Comparison of ENCODE assay signal across 2 cellular contexts in the genomic region with DNA sequence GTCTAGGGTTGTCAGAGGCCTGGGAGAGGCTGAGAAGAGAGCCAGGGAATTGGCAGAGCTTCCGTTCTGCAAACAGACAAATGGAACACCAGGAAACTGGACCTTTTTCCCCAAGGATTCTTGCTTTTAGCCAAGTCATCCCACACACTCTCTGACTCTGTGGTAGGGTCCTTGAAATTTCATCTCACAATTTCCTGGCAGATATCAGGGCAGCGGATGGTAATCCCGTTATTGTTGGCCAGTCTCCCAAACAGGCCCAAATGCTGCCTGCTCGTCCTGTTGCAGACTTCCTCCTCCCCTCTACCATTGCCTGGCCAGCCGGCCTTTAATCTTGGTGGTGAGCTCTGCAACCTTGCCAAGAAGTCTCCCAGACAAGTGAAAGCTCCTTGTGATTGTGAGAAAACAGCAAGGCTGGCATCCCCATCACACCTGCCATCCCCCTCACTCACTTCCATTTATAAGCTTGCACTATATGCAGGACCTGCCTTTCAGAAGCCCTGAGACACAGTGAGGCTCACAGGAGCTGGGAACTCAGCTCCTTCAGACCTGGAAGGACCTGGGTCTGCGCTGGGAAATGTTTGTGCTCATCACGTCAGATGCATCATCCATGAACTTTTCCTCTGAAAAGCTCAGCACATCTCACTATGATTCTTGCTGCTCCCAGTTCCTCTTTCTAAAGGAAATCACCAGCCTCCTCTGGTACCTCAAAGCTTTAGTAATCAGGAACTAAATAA.
TF ChIP-seq lines count a peak whose summit lies in the region.

No MANE protein-coding gene starts in this region.

TF ChIP-seq in GM23338, 12 proteins besides CTCF, POLR2A, EP300 and RAD21 (continued from another document and continues in another):
- TF ChIP-seq, protein P1, sequence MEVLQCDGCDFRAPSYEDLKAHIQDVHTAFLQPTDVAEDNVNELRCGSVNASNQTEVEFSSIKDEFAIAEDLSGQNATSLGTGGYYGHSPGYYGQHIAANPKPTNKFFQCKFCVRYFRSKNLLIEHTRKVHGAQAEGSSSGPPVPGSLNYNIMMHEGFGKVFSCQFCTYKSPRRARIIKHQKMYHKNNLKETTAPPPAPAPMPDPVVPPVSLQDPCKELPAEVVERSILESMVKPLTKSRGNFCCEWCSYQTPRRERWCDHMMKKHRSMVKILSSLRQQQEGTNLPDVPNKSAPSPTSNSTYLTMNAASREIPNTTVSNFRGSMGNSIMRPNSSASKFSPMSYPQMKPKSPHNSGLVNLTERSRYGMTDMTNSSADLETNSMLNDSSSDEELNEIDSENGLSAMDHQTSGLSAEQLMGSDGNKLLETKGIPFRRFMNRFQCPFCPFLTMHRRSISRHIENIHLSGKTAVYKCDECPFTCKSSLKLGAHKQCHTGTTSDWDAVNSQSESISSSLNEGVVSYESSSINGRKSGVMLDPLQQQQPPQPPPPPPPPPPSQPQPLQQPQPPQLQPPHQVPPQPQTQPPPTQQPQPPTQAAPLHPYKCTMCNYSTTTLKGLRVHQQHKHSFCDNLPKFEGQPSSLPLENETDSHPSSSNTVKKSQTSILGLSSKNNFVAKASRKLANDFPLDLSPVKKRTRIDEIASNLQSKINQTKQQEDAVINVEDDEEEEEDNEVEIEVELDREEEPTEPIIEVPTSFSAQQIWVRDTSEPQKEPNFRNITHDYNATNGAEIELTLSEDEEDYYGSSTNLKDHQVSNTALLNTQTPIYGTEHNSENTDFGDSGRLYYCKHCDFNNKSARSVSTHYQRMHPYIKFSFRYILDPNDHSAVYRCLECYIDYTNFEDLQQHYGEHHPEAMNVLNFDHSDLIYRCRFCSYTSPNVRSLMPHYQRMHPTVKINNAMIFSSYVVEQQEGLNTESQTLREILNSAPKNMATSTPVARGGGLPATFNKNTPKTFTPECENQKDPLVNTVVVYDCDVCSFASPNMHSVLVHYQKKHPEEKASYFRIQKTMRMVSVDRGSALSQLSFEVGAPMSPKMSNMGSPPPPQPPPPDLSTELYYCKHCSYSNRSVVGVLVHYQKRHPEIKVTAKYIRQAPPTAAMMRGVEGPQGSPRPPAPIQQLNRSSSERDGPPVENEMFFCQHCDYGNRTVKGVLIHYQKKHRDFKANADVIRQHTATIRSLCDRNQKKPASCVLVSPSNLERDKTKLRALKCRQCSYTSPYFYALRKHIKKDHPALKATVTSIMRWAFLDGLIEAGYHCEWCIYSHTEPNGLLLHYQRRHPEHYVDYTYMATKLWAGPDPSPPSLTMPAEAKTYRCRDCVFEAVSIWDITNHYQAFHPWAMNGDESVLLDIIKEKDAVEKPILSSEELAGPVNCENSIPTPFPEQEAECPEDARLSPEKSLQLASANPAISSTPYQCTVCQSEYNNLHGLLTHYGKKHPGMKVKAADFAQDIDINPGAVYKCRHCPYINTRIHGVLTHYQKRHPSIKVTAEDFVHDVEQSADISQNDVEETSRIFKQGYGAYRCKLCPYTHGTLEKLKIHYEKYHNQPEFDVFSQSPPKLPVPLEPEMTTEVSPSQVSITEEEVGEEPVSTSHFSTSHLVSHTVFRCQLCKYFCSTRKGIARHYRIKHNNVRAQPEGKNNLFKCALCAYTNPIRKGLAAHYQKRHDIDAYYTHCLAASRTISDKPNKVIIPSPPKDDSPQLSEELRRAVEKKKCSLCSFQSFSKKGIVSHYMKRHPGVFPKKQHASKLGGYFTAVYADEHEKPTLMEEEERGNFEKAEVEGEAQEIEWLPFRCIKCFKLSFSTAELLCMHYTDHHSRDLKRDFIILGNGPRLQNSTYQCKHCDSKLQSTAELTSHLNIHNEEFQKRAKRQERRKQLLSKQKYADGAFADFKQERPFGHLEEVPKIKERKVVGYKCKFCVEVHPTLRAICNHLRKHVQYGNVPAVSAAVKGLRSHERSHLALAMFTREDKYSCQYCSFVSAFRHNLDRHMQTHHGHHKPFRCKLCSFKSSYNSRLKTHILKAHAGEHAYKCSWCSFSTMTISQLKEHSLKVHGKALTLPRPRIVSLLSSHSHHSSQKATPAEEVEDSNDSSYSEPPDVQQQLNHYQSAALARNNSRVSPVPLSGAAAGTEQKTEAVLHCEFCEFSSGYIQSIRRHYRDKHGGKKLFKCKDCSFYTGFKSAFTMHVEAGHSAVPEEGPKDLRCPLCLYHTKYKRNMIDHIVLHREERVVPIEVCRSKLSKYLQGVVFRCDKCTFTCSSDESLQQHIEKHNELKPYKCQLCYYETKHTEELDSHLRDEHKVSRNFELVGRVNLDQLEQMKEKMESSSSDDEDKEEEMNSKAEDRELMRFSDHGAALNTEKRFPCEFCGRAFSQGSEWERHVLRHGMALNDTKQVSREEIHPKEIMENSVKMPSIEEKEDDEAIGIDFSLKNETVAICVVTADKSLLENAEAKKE (CRISPR knock-in tag; IDR thresholded peaks at IDR 0.05) = no peak
- TF ChIP-seq, protein P2, sequence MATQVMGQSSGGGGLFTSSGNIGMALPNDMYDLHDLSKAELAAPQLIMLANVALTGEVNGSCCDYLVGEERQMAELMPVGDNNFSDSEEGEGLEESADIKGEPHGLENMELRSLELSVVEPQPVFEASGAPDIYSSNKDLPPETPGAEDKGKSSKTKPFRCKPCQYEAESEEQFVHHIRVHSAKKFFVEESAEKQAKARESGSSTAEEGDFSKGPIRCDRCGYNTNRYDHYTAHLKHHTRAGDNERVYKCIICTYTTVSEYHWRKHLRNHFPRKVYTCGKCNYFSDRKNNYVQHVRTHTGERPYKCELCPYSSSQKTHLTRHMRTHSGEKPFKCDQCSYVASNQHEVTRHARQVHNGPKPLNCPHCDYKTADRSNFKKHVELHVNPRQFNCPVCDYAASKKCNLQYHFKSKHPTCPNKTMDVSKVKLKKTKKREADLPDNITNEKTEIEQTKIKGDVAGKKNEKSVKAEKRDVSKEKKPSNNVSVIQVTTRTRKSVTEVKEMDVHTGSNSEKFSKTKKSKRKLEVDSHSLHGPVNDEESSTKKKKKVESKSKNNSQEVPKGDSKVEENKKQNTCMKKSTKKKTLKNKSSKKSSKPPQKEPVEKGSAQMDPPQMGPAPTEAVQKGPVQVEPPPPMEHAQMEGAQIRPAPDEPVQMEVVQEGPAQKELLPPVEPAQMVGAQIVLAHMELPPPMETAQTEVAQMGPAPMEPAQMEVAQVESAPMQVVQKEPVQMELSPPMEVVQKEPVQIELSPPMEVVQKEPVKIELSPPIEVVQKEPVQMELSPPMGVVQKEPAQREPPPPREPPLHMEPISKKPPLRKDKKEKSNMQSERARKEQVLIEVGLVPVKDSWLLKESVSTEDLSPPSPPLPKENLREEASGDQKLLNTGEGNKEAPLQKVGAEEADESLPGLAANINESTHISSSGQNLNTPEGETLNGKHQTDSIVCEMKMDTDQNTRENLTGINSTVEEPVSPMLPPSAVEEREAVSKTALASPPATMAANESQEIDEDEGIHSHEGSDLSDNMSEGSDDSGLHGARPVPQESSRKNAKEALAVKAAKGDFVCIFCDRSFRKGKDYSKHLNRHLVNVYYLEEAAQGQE (IDR thresholded peaks at IDR 0.05; ENCODE audit: unreplicated experiment) = no peak
- no peak for TF ChIP-seq POLR2AphosphoS5 (IDR thresholded peaks at IDR 0.05; ENCODE audit: low read depth)
- no peak for TF ChIP-seq NANOG (IDR thresholded peaks at IDR 0.05; ENCODE audit: borderline replicate concordance)
- no peak for TF ChIP-seq STAT1 (IDR thresholded peaks at IDR 0.05; ENCODE audit: unreplicated experiment)
- TF ChIP-seq CREB1 (CRISPR knock-in tag; IDR thresholded peaks at IDR 0.05; ENCODE audit: low read depth) = no peak
- TF ChIP-seq ZNF114 (CRISPR knock-in tag; IDR thresholded peaks at IDR 0.05) = no peak
- TF ChIP-seq, protein P3, sequence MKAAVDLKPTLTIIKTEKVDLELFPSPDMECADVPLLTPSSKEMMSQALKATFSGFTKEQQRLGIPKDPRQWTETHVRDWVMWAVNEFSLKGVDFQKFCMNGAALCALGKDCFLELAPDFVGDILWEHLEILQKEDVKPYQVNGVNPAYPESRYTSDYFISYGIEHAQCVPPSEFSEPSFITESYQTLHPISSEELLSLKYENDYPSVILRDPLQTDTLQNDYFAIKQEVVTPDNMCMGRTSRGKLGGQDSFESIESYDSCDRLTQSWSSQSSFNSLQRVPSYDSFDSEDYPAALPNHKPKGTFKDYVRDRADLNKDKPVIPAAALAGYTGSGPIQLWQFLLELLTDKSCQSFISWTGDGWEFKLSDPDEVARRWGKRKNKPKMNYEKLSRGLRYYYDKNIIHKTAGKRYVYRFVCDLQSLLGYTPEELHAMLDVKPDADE (IDR thresholded peaks at IDR 0.05) = no peak

TF ChIP-seq in SK-N-SH, 30 proteins besides CTCF, POLR2A, EP300 and RAD21 (continued from another document):
- TF ChIP-seq RXRA (IDR thresholded peaks at IDR 0.05; ENCODE audit: borderline replicate concordance, low read depth) (0 out of 2 replicates have a peak, but pooled peaks have one; percentile 49), NFIC (IDR thresholded peaks at IDR 0.05; ENCODE audit: borderline replicate concordance) (peak; percentile 94), TAF1 (IDR thresholded peaks at IDR 0.05; ENCODE audit: borderline replicate concordance, low read depth, low read length) (peak; percentile 25; the same call in 1 of the 2 replicates), FOSL2 (IDR thresholded peaks at IDR 0.05; ENCODE audit: borderline replicate concordance, low read depth) (no peak; the same call in 1 of the 2 replicates), RFX5 (IDR thresholded peaks at IDR 0.05; ENCODE audit: low read length) (no peak), TEAD4 (IDR thresholded peaks at IDR 0.05; ENCODE audit: borderline replicate concordance, insufficient read depth) (peak; percentile 62), JUND (IDR thresholded peaks at IDR 0.05) (peak; percentile 56), TCF12 (IDR thresholded peaks at IDR 0.05) (peak; percentile 82)
- TF ChIP-seq, protein P4, sequence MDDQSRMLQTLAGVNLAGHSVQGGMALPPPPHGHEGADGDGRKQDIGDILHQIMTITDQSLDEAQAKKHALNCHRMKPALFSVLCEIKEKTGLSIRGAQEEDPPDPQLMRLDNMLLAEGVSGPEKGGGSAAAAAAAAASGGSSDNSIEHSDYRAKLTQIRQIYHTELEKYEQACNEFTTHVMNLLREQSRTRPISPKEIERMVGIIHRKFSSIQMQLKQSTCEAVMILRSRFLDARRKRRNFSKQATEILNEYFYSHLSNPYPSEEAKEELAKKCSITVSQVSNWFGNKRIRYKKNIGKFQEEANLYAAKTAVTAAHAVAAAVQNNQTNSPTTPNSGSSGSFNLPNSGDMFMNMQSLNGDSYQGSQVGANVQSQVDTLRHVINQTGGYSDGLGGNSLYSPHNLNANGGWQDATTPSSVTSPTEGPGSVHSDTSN (IDR thresholded peaks at IDR 0.05) = 0 out of 2 replicates have a peak, but pooled peaks have one; percentile 25
- TF ChIP-seq, protein P5, sequence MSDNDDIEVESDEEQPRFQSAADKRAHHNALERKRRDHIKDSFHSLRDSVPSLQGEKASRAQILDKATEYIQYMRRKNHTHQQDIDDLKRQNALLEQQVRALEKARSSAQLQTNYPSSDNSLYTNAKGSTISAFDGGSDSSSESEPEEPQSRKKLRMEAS (IDR thresholded peaks at IDR 0.05; ENCODE audit: low read depth) = peak; percentile 72; the same call in 1 of the 2 replicates
